18 cellular contexts compared by ENCODE assay signal in genomic region chr1:80036690-80037432, GRCh38.
"Had no signal": no experiment of that assay in that cellular context is flagged by ENCODE, and none has a peak within 500 bp of the region (broad histone marks: within the 10 kb centered on the region; RNA-seq: fewer than 3 reads in every experiment).

No MANE protein-coding gene starts in this region.

- H3K36me3 ChIP-seq: neutrophil, right lobe of liver, suprapubic skin, transverse colon, vagina had no signal

- H2AFZ ChIP-seq: parathyroid adenoma had no signal

- H3K9ac ChIP-seq: parathyroid adenoma had no signal

- ATAC-seq: effector memory CD8-positive, alpha-beta T cell; natural killer cell; right lobe of liver; stimulated activated naive CD8-positive, alpha-beta T cell treated with anti-CD3 and anti-CD28 coated beads, Interleukin-15, amount 100 ng/mL, for 72 hours had no signal

- H3K4me1 ChIP-seq: parathyroid adenoma, right lobe of liver, suprapubic skin, transverse colon, vagina had no signal

- DNase-seq: activated B cell treated with CpG ODN at 0.5 μM for 24 hours; activated CD4-positive, alpha-beta memory T cell treated with anti-CD3 and anti-CD28 coated beads for 36 hours; activated CD4-positive, alpha-beta T cell treated with anti-CD3 and anti-CD28 coated beads for 4 hours; activated T-cell treated with anti-CD3 and anti-CD28 coated beads for 4 hours; amygdala; caudate nucleus; effector memory CD8-positive, alpha-beta T cell; natural killer cell; right lobe of liver; small intestine; stimulated activated CD4-positive, alpha-beta T cell treated with anti-CD3 and anti-CD28 coated beads, Interleukin-4, amount 100 ng/mL, for 1 hour; stimulated activated naive CD8-positive, alpha-beta T cell treated with anti-CD3 and anti-CD28 coated beads, Interleukin-15, amount 100 ng/mL, for 72 hours; transverse colon had no signal

- H3K9me3 ChIP-seq: neutrophil, right lobe of liver, suprapubic skin, transverse colon, vagina had no signal

- H3K4me3 ChIP-seq: right lobe of liver, suprapubic skin, transverse colon, vagina had no signal

- H3K27ac ChIP-seq: epithelial cell of prostate, neutrophil, parathyroid adenoma, right lobe of liver, suprapubic skin, transverse colon, vagina had no signal

- H3K79me2 ChIP-seq: parathyroid adenoma had no signal

- H3K27me3 ChIP-seq: neutrophil, right lobe of liver, suprapubic skin, transverse colon, vagina had no signal
